Comparison of ENCODE assay signal across 8 cellular contexts in the genomic region with DNA sequence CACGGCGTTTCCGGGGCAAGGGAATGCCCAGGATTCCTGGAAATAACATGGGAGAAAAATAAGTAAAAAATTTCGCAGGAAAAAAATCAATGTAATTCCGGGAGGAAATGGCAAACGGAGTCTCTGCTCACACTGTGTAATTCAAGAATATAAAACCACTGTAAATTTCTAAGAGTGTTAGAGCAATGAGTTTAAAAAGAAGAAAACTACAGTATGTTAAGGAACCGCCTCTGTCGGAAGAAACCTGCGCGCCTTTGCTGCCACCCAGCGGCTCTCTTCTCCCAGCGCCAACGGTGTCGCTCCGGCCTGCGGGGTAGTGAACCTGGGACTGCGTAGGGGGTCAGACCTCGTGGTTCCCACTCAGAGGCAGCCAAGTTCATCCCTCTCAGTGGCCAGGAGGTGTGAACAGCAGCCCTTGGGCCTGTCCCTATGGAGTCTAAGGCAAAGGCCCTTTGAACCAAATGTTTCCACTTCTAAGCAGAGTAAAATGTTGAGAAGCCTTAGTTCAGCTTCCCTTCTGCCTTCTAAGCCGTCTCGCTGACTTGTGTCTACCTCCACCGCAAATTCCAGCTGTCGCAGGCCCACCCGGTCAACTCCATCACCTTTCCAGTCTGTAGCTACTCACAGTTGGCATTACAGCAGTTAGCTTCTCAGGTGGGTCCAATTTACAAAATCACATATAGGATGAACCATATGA. TPM values are rescaled to one million over a fixed set of nuclear protein-coding genes. Genes with fewer than 3 reads are reported as not detected.
DNase-seq lines count a peak whose midpoint lies in the region; ATAC-seq, FAIRE-seq and TF ChIP-seq lines count a peak whose summit lies in the region.

No MANE protein-coding gene starts in this region.

- no peaks in the 10 kb centered on the region for H3K36me3 ChIP-seq in bronchial epithelial cell (ENCODE audit: control insufficient read depth, insufficient read depth, low read length)

- H3K4me3 ChIP-seq in bronchial epithelial cell (ENCODE audit: low read depth, low read length): peak overlapping the region; percentile 90

- DNase-seq in AG08395 (ENCODE audit: low spot score) (peak; percentile 80), NCI-H2171 treated with DMSO at 0.1 percent for 48 hours (lab: John Stamatoyannopoulos, UW) (peak; percentile 74), WTC11 (ENCODE audit: low spot score) (peak; percentile 87), bronchial epithelial cell (ENCODE audit: low read depth) (peak; percentile 65), inferior parietal cortex (ENCODE audit: extremely low spot score) (peak; percentile 77)
- DNase-seq in stimulated activated CD4-positive, alpha-beta T cell treated with anti-CD3 and anti-CD28 coated beads, Interleukin-12 subunit alpha, Interleukin-12 subunit beta, amount 100 ng/mL, for 24 hours (ENCODE audit: low read depth in 2 of 2): peak; percentile 72 to 78

- peak; percentile 62 for ATAC-seq in GM18870 (IDR thresholded peaks at IDR 0.05; ENCODE audit: unreplicated experiment)
- peak; percentile 79 for ATAC-seq in HG03135 (IDR thresholded peaks at IDR 0.05; ENCODE audit: unreplicated experiment)
- peak; percentile 87 for ATAC-seq in WTC11

- H3K27me3 ChIP-seq in bronchial epithelial cell (ENCODE audit: control insufficient read depth, insufficient read depth, low read length): no peaks in the 10 kb centered on the region

- POLR2A ChIA-PET in WTC11 (lab: Charles Lee): no interaction called here

- CTCF ChIA-PET in WTC11 (lab: Charles Lee): interaction anchor here (0.6 to 2.1 kb wide), 6 partner anchors 15 to 149 kb away, joined by 3 to 13 read pairs (median 6); a partner anchor contains a TSS

- no peaks in the 10 kb centered on the region for H3K36me3 Mint-ChIP-seq in WTC11

- FAIRE-seq in bronchial epithelial cell (lab: Jason Lieb, UNC): no peak

- peak overlapping the region; percentile 50; the same call in 1 of the 2 replicates for H3K27ac Mint-ChIP-seq in WTC11

- H3K27me3 Mint-ChIP-seq in WTC11 (ENCODE audit: low read depth): peaks cover 11% of the 10 kb centered on the region; the same call in 1 of the 2 replicates

- no peaks in the 10 kb centered on the region for H3K9me3 Mint-ChIP-seq in WTC11

- peaks cover 11% of the 10 kb centered on the region for H3K4me1 Mint-ChIP-seq in WTC11

- peak; percentile 27; the same call in 1 of the 2 replicates for TF ChIP-seq CTCF in WTC11 (IDR thresholded peaks at IDR 0.05)
- peak; percentile 89 for TF ChIP-seq CTCF in bronchial epithelial cell (IDR thresholded peaks at IDR 0.05; ENCODE audit: insufficient read depth, low read length, severe bottlenecking)

- peak overlapping the region; percentile 70 for H3K4me3 Mint-ChIP-seq in WTC11

TF ChIP-seq in WTC11, 78 proteins besides CTCF, POLR2A, EP300 and RAD21:
- TF ChIP-seq, protein P1, sequence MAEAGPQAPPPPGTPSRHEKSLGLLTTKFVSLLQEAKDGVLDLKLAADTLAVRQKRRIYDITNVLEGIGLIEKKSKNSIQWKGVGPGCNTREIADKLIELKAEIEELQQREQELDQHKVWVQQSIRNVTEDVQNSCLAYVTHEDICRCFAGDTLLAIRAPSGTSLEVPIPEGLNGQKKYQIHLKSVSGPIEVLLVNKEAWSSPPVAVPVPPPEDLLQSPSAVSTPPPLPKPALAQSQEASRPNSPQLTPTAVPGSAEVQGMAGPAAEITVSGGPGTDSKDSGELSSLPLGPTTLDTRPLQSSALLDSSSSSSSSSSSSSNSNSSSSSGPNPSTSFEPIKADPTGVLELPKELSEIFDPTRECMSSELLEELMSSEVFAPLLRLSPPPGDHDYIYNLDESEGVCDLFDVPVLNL (CRISPR knock-in tag; IDR thresholded peaks at IDR 0.05; ENCODE audit: borderline replicate concordance, low read depth): no peak
- TF ChIP-seq ZNF121 (CRISPR knock-in tag; IDR thresholded peaks at IDR 0.05) (peak; percentile 63; the same call in 1 of the 2 replicates), NFE2L1 (CRISPR knock-in tag; IDR thresholded peaks at IDR 0.05) (no peak), TEAD4 (CRISPR knock-in tag; IDR thresholded peaks at IDR 0.05) (no peak), ZBTB21 (CRISPR knock-in tag; IDR thresholded peaks at IDR 0.05; ENCODE audit: borderline replicate concordance) (no peak), TEAD1 (CRISPR knock-in tag; IDR thresholded peaks at IDR 0.05) (0 out of 2 replicates have a peak, but pooled peaks have one; percentile 21)
- TF ChIP-seq, protein P2, sequence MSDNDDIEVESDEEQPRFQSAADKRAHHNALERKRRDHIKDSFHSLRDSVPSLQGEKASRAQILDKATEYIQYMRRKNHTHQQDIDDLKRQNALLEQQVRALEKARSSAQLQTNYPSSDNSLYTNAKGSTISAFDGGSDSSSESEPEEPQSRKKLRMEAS (CRISPR knock-in tag; IDR thresholded peaks at IDR 0.05): peak; percentile 73

RNA-seq across cellular contexts. Expression of a gene that starts 0.9 kb away (rescaled TPM):
- total RNA-seq in WTC11 (2021) (4.7 to 8.0 TPM (median 7.3 TPM) in 3 replicates), bronchial epithelial cell (7.9 and 22.9 TPM in 2 replicates)

RNA-seq across cellular contexts. Expression of a gene that starts 28.4 kb away (rescaled TPM):
- total RNA-seq in WTC11 (2021) (11.2 to 13.0 TPM (median 11.9 TPM) in 3 replicates), bronchial epithelial cell (5.8 and 8.7 TPM in 2 replicates)

RNA-seq across cellular contexts. Expression of a gene that starts 28.5 kb away (rescaled TPM):
- total RNA-seq in WTC11 (2021) (5.2 to 8.7 TPM (median 6.9 TPM) in 3 replicates), bronchial epithelial cell (6.3 and 8.4 TPM in 2 replicates)

Comparison
In these comparisons a context has a peak if more than half of its experiments do, and no peak if none do; other contexts are left out.
1. Peak in every context shown above with its lines: DNase-seq, ATAC-seq and H3K4me3 ChIP-seq.